In the genomic region with DNA sequence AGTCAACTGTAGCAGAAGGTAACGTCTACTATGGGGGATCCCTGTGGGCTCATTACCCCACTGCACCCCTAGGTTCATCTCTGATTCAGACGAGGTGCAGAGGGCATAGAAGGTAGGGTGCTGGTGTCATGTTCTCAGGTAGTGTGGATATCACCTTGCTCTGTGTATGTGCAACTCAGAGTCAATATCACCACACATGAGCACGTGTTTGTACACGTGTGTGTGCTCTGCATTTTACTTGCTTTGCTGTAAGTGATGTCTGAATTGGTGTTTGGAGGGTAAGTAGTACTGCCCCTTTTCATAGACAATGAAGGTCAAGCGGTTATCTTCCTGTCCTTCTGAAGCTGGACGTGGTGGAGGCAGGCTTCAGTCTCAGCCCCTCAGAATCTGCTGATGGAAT, we compare ENCODE assay signal across 35 cellular contexts.
"Had no signal": no experiment of that assay in that cellular context is flagged by ENCODE, and none has a peak within 500 bp of the region (broad histone marks: within the 10 kb centered on the region; RNA-seq: fewer than 3 reads in every experiment).

No MANE protein-coding gene starts in this region.

- DNase-seq: Karpas-422, Kasumi-1, MG63, MM.1S, MV-4-11, NCI-H1048, NCI-H1092, NCI-H1092 treated with DMSO at 0.1 percent for 48 hours, NCI-H1105, NCI-H1105 treated with DMSO at 0.1 percent for 48 hours, NCI-H1417, NCI-H1417 treated with DMSO at 0.1 percent for 48 hours, NCI-H1436, NCI-H1436 treated with DMSO at 0.1 percent for 48 hours, NCI-H146, NCI-H1694, NCI-H1694 treated with DMSO at 0.1 percent for 48 hours, NCI-H187, NCI-H187 treated with DMSO at 0.1 percent for 48 hours, NCI-H1930, NCI-H2029, NCI-H2029 treated with DMSO at 0.1 percent for 48 hours, NCI-H2081, NCI-H2081 treated with DMSO at 0.1 percent for 48 hours, NCI-H2107, NCI-H2171, NCI-H2171 treated with DMSO at 0.1 percent for 48 hours, NCI-H2227 treated with DMSO at 0.1 percent for 48 hours, NCI-H226, NCI-H345, NCI-H446, NCI-H446 treated with DMSO at 0.1 percent for 48 hours, NCI-H510A, NCI-H510A treated with DMSO at 0.1 percent for 48 hours had no signal

- H3K4me2 ChIP-seq: KMS-11 had no signal

- H3K36me3 ChIP-seq: MG63 had no signal

- H3K27ac ChIP-seq: KMS-11 had no signal

- H3K4me3 ChIP-seq: MG63 had no signal

- H3K9ac ChIP-seq: KMS-11 had no signal

- H3K27me3 ChIP-seq: MG63 had no signal
